In the genomic region with DNA sequence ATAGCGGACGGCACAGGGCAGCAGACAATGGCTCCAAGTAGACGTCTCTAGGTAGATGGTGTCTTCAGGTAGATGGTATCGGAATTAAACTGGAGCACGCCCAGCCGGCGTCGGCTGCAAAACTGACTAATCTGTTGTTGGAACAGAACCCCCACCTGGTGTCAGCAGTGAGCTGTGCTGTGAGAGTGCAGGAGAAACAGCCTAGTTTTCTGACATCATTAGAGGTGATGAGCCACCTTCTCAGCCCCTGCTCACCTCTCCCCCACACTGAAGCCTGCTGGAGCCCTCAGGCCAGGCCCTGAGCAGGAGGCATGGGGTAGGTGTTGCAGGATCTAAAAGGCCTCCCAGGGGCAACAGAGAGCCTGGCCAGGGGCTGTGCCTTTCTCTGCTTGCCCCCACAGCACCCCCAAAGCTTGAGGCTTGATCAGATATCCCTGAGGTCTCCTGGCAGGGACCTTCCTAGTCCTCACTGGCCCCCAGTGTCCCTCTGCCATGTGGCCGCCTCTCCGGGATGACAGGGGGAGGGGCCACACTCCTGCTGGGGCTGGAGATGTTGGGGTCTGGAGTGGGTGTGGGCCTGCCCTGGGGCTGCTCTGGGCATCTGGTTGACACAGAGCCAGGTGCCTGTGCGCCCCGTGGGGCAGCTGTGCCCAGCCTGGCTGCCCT, we compare ENCODE assay signal across 1 cellular context.
A peak's percentile ranks its signal among the peaks of the same experiment; 100 is the strongest.
TF ChIP-seq lines count a peak whose summit lies in the region.

No MANE protein-coding gene starts in this region.

TF ChIP-seq in HepG2, 621 proteins besides CTCF, POLR2A, EP300 and RAD21 (continued from another document and continues in another):
- TF ChIP-seq, protein P1, sequence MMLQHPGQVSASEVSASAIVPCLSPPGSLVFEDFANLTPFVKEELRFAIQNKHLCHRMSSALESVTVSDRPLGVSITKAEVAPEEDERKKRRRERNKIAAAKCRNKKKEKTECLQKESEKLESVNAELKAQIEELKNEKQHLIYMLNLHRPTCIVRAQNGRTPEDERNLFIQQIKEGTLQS (CRISPR knock-in tag; IDR thresholded peaks at IDR 0.05) = no peak
- TF ChIP-seq ARNT2 (CRISPR knock-in tag; IDR thresholded peaks at IDR 0.05; ENCODE audit: low read depth) (peak; percentile 56; the same call in 1 of the 2 replicates), SP140L (CRISPR knock-in tag; IDR thresholded peaks at IDR 0.05; ENCODE audit: borderline replicate concordance) (0 out of 2 replicates have a peak, but pooled peaks have one; percentile 54), SIN3B (IDR thresholded peaks at IDR 0.05; ENCODE audit: low read length) (0 out of 2 replicates have a peak, but pooled peaks have one; percentile 14), ZNF841 (CRISPR knock-in tag; IDR thresholded peaks at IDR 0.05; ENCODE audit: borderline replicate concordance) (no peak), ZNF33A (CRISPR knock-in tag; IDR thresholded peaks at IDR 0.05; ENCODE audit: borderline replicate concordance) (no peak), MED1 (CRISPR knock-in tag; IDR thresholded peaks at IDR 0.05) (peak; percentile 26; the same call in 1 of the 2 replicates), HDAC2 (CRISPR knock-in tag; IDR thresholded peaks at IDR 0.05) (0 out of 2 replicates have a peak, but pooled peaks have one; percentile 36), ZNF563 (CRISPR knock-in tag; IDR thresholded peaks at IDR 0.05) (0 out of 2 replicates have a peak, but pooled peaks have one; percentile 35), XBP1 (CRISPR knock-in tag; IDR thresholded peaks at IDR 0.05) (no peak), NRL (CRISPR knock-in tag; IDR thresholded peaks at IDR 0.05; ENCODE audit: borderline replicate concordance) (peak; percentile 64; the same call in 1 of the 2 replicates), CC2D1A (CRISPR knock-in tag; IDR thresholded peaks at IDR 0.05) (no peak), EHMT2 (IDR thresholded peaks at IDR 0.05; ENCODE audit: borderline replicate concordance, low read depth, low read length) (no peak), IKZF1 (IDR thresholded peaks at IDR 0.05) (no peak), HOXA5 (CRISPR knock-in tag; IDR thresholded peaks at IDR 0.05) (no peak), MXI1 (IDR thresholded peaks at IDR 0.05; ENCODE audit: borderline replicate concordance, low read depth, low read length) (peak; percentile 52; the same call in 1 of the 3 replicates), RXRB (CRISPR knock-in tag; IDR thresholded peaks at IDR 0.05; ENCODE audit: borderline replicate concordance) (peak; percentile 52; the same call in 1 of the 2 replicates), GABPA (IDR thresholded peaks at IDR 0.05; ENCODE audit: low read depth, low read length) (no peak), GABPA (CRISPR knock-in tag; IDR thresholded peaks at IDR 0.05; ENCODE audit: low read depth) (no peak), ARNT (IDR thresholded peaks at IDR 0.05) (no peak), ZNF263 (CRISPR knock-in tag; IDR thresholded peaks at IDR 0.05) (0 out of 2 replicates have a peak, but pooled peaks have one; percentile 27), KAT7 (CRISPR knock-in tag; IDR thresholded peaks at IDR 0.05; ENCODE audit: borderline replicate concordance) (peak; percentile 49; the same call in 1 of the 2 replicates), ZSCAN25 (CRISPR knock-in tag; IDR thresholded peaks at IDR 0.05) (peak; percentile 50; the same call in 1 of the 2 replicates), ZNF274 (CRISPR knock-in tag; IDR thresholded peaks at IDR 0.05) (0 out of 2 replicates have a peak, but pooled peaks have one; percentile 31), ZSCAN20 (CRISPR knock-in tag; IDR thresholded peaks at IDR 0.05; ENCODE audit: borderline replicate concordance) (no peak), TEAD3 (CRISPR knock-in tag; optimal IDR thresholded peaks at IDR 0.05; ENCODE audit: borderline replicate concordance) (peak; percentile 58), RXRA (CRISPR knock-in tag; IDR thresholded peaks at IDR 0.05) (no peak), KDM3A (CRISPR knock-in tag; IDR thresholded peaks at IDR 0.05; ENCODE audit: low read depth) (peak; percentile 80; the same call in 1 of the 2 replicates), HCFC1 (IDR thresholded peaks at IDR 0.05; ENCODE audit: low read depth, low read length) (no peak; the same call in 1 of the 2 replicates), ZKSCAN5 (CRISPR knock-in tag; IDR thresholded peaks at IDR 0.05) (peak; percentile 95), KLF16 (CRISPR knock-in tag; IDR thresholded peaks at IDR 0.05) (no peak; a peak in 1 of 4 replicates), SNAI1 (CRISPR knock-in tag; IDR thresholded peaks at IDR 0.05; ENCODE audit: borderline replicate concordance) (no peak), NFATC3 (CRISPR knock-in tag; IDR thresholded peaks at IDR 0.05) (no peak), REPIN1 (CRISPR knock-in tag; IDR thresholded peaks at IDR 0.05; ENCODE audit: borderline replicate concordance, low read depth) (peak; percentile 50; the same call in 1 of the 2 replicates), ZNF747 (CRISPR knock-in tag; IDR thresholded peaks at IDR 0.05; ENCODE audit: borderline replicate concordance) (no peak), ATM (IDR thresholded peaks at IDR 0.05; ENCODE audit: borderline replicate concordance) (no peak), ZEB1 (IDR thresholded peaks at IDR 0.05; ENCODE audit: insufficient replicate concordance, low read depth) (no peak), ZSCAN9 (CRISPR knock-in tag; IDR thresholded peaks at IDR 0.05; ENCODE audit: borderline replicate concordance) (0 out of 2 replicates have a peak, but pooled peaks have one; percentile 26), U2AF1 (optimal IDR thresholded peaks at IDR 0.05; ENCODE audit: low read depth, low read length) (no peak), YEATS2 (CRISPR knock-in tag; IDR thresholded peaks at IDR 0.05; ENCODE audit: borderline replicate concordance) (peak; percentile 24; the same call in 1 of the 2 replicates), ZNF543 (CRISPR knock-in tag; IDR thresholded peaks at IDR 0.05) (0 out of 2 replicates have a peak, but pooled peaks have one; percentile 30), MZF1 (CRISPR knock-in tag; IDR thresholded peaks at IDR 0.05; ENCODE audit: borderline replicate concordance) (no peak), ZNF34 (CRISPR knock-in tag; IDR thresholded peaks at IDR 0.05; ENCODE audit: borderline replicate concordance) (no peak), NR2C2 (CRISPR knock-in tag; IDR thresholded peaks at IDR 0.05; ENCODE audit: borderline replicate concordance) (peak; percentile 11; the same call in 1 of the 2 replicates), HOXA3 (CRISPR knock-in tag; IDR thresholded peaks at IDR 0.05) (peak; percentile 33; the same call in 1 of the 2 replicates), NR2F6 (IDR thresholded peaks at IDR 0.05) (no peak), NR2F6 (CRISPR knock-in tag; IDR thresholded peaks at IDR 0.05) (peak; percentile 21; the same call in 1 of the 2 replicates), IRF2 (CRISPR knock-in tag; IDR thresholded peaks at IDR 0.05) (peak; percentile 32; the same call in 1 of the 2 replicates)
- TF ChIP-seq, protein P2, sequence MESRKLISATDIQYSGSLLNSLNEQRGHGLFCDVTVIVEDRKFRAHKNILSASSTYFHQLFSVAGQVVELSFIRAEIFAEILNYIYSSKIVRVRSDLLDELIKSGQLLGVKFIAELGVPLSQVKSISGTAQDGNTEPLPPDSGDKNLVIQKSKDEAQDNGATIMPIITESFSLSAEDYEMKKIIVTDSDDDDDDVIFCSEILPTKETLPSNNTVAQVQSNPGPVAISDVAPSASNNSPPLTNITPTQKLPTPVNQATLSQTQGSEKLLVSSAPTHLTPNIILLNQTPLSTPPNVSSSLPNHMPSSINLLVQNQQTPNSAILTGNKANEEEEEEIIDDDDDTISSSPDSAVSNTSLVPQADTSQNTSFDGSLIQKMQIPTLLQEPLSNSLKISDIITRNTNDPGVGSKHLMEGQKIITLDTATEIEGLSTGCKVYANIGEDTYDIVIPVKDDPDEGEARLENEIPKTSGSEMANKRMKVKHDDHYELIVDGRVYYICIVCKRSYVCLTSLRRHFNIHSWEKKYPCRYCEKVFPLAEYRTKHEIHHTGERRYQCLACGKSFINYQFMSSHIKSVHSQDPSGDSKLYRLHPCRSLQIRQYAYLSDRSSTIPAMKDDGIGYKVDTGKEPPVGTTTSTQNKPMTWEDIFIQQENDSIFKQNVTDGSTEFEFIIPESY (CRISPR knock-in tag; IDR thresholded peaks at IDR 0.05) = peak; percentile 69
- TF ChIP-seq, protein P3, sequence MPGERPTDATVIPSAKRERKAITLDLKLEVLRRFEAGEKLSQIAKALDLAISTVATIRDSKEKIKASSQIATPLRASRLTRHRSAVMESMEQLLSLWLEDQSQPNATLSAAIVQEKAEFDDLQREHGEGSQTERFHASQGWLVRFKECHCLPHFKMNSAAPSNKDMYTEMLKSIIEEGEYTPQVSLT (CRISPR knock-in tag; IDR thresholded peaks at IDR 0.05; ENCODE audit: borderline replicate concordance, low read depth) = no peak
- TF ChIP-seq, protein P4, sequence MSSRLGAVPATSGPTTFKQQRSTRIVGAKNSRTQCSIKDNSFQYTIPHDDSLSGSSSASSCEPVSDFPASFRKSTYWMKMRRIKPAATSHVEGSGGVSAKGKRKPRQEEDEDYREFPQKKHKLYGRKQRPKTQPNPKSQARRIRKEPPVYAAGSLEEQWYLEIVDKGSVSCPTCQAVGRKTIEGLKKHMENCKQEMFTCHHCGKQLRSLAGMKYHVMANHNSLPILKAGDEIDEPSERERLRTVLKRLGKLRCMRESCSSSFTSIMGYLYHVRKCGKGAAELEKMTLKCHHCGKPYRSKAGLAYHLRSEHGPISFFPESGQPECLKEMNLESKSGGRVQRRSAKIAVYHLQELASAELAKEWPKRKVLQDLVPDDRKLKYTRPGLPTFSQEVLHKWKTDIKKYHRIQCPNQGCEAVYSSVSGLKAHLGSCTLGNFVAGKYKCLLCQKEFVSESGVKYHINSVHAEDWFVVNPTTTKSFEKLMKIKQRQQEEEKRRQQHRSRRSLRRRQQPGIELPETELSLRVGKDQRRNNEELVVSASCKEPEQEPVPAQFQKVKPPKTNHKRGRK (CRISPR knock-in tag; IDR thresholded peaks at IDR 0.05) = no peak
- TF ChIP-seq, protein P5, sequence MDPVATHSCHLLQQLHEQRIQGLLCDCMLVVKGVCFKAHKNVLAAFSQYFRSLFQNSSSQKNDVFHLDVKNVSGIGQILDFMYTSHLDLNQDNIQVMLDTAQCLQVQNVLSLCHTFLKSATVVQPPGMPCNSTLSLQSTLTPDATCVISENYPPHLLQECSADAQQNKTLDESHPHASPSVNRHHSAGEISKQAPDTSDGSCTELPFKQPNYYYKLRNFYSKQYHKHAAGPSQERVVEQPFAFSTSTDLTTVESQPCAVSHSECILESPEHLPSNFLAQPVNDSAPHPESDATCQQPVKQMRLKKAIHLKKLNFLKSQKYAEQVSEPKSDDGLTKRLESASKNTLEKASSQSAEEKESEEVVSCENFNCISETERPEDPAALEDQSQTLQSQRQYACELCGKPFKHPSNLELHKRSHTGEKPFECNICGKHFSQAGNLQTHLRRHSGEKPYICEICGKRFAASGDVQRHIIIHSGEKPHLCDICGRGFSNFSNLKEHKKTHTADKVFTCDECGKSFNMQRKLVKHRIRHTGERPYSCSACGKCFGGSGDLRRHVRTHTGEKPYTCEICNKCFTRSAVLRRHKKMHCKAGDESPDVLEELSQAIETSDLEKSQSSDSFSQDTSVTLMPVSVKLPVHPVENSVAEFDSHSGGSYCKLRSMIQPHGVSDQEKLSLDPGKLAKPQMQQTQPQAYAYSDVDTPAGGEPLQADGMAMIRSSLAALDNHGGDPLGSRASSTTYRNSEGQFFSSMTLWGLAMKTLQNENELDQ (CRISPR knock-in tag; IDR thresholded peaks at IDR 0.05; ENCODE audit: borderline replicate concordance) = no peak
- TF ChIP-seq, protein P6, sequence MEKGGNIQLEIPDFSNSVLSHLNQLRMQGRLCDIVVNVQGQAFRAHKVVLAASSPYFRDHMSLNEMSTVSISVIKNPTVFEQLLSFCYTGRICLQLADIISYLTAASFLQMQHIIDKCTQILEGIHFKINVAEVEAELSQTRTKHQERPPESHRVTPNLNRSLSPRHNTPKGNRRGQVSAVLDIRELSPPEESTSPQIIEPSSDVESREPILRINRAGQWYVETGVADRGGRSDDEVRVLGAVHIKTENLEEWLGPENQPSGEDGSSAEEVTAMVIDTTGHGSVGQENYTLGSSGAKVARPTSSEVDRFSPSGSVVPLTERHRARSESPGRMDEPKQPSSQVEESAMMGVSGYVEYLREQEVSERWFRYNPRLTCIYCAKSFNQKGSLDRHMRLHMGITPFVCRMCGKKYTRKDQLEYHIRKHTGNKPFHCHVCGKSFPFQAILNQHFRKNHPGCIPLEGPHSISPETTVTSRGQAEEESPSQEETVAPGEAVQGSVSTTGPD (CRISPR knock-in tag; IDR thresholded peaks at IDR 0.05) = no peak
- TF ChIP-seq, protein P7, sequence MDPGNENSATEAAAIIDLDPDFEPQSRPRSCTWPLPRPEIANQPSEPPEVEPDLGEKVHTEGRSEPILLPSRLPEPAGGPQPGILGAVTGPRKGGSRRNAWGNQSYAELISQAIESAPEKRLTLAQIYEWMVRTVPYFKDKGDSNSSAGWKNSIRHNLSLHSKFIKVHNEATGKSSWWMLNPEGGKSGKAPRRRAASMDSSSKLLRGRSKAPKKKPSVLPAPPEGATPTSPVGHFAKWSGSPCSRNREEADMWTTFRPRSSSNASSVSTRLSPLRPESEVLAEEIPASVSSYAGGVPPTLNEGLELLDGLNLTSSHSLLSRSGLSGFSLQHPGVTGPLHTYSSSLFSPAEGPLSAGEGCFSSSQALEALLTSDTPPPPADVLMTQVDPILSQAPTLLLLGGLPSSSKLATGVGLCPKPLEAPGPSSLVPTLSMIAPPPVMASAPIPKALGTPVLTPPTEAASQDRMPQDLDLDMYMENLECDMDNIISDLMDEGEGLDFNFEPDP (CRISPR knock-in tag; conservative IDR thresholded peaks at IDR 0.05) = no peak
- TF ChIP-seq, protein P8, sequence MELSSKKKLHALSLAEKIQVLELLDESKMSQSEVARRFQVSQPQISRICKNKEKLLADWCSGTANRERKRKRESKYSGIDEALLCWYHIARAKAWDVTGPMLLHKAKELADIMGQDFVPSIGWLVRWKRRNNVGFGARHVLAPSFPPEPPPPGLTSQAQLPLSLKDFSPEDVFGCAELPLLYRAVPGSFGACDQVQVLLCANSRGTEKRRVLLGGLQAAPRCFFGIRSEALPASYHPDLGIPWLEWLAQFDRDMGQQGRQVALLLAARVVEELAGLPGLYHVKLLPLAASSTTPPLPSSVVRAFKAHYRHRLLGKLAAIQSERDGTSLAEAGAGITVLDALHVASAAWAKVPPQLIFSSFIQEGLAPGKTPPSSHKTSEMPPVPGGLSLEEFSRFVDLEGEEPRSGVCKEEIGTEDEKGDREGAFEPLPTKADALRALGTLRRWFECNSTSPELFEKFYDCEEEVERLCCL (CRISPR knock-in tag; IDR thresholded peaks at IDR 0.05; ENCODE audit: borderline replicate concordance) = no peak
- TF ChIP-seq, protein P9, sequence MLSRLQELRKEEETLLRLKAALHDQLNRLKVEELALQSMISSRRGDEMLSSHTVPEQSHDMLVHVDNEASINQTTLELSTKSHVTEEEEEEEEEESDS (CRISPR knock-in tag; IDR thresholded peaks at IDR 0.05; ENCODE audit: borderline replicate concordance) = no peak
